1 cellular context compared by ENCODE assay signal in genomic region chr14:23056257-23056955, GRCh38.
TF ChIP-seq lines count a peak whose summit lies in the region.

No MANE protein-coding gene starts in this region.

TF ChIP-seq in K562, 482 proteins besides CTCF, POLR2A, EP300 and RAD21 (continued from another document):
- TF ChIP-seq ZBTB33 (CRISPR knock-in tag; IDR thresholded peaks at IDR 0.05) (0 out of 2 replicates have a peak, but pooled peaks have one; percentile 17), PKNOX1 (IDR thresholded peaks at IDR 0.05) (peak; percentile 92), CTBP1 (IDR thresholded peaks at IDR 0.05; ENCODE audit: borderline replicate concordance) (peak; percentile 80), SMARCA4 (IDR thresholded peaks at IDR 0.05) (peak; percentile 75), TAF1 (IDR thresholded peaks at IDR 0.05; ENCODE audit: control insufficient read depth, extremely low read depth, insufficient read depth, low read length, severe bottlenecking) (peak; percentile 45), ZNF384 (IDR thresholded peaks at IDR 0.05; ENCODE audit: low read depth, low read length) (0 out of 2 replicates have a peak, but pooled peaks have one; percentile 19), DPF2 (IDR thresholded peaks at IDR 0.05) (peak; percentile 52), ZFX (CRISPR knock-in tag; IDR thresholded peaks at IDR 0.05) (peak; percentile 55), NFIC (IDR thresholded peaks at IDR 0.05) (0 out of 2 replicates have a peak, but pooled peaks have one; percentile 34), MXI1 (IDR thresholded peaks at IDR 0.05; ENCODE audit: low read depth, low read length) (0 out of 2 replicates have a peak, but pooled peaks have one; percentile 51), LEF1 (IDR thresholded peaks at IDR 0.05) (0 out of 2 replicates have a peak, but pooled peaks have one; percentile 30), ZNF398 (CRISPR knock-in tag; IDR thresholded peaks at IDR 0.05) (no peak), TRIM28 (IDR thresholded peaks at IDR 0.05) (0 out of 2 replicates have a peak, but pooled peaks have one; percentile 22), HNRNPUL1 (IDR thresholded peaks at IDR 0.05; ENCODE audit: low read length) (0 out of 2 replicates have a peak, but pooled peaks have one; percentile 69), GTF2E2 (tag; IDR thresholded peaks at IDR 0.05) (no peak), DDX20 (tag; IDR thresholded peaks at IDR 0.05; ENCODE audit: low read depth) (no peak)
- TF ChIP-seq, protein P1, sequence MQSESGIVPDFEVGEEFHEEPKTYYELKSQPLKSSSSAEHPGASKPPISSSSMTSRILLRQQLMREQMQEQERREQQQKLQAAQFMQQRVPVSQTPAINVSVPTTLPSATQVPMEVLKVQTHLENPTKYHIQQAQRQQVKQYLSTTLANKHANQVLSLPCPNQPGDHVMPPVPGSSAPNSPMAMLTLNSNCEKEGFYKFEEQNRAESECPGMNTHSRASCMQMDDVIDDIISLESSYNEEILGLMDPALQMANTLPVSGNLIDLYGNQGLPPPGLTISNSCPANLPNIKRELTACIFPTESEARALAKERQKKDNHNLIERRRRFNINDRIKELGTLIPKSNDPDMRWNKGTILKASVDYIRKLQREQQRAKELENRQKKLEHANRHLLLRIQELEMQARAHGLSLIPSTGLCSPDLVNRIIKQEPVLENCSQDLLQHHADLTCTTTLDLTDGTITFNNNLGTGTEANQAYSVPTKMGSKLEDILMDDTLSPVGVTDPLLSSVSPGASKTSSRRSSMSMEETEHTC (IDR thresholded peaks at IDR 0.05): no peak
